Comparison of ENCODE assay signal across 19 cellular contexts in the genomic region with DNA sequence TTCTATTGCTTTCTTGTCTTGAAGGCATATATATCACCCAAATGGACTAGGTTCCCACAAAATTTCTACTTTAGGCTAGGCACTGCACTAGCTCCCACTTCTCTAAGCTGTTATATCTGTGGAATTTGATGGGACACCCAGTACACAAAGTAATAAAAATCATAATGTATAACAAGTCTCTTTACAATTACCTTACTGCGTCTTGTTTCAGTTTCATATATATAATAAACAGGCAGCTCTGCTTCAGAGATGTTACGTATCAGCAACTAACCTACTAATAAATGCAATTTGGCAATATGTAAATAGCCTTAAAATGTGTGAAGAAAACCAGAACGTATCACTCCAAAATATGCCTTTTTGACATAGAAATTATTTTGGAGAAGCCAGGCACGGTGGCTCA. TPM values are rescaled to one million over a fixed set of nuclear protein-coding genes. Genes with fewer than 3 reads are reported as not detected.
DNase-seq lines count a peak whose midpoint lies in the region; ATAC-seq and TF ChIP-seq lines count a peak whose summit lies in the region.
"Had no signal": no experiment of that assay in that cellular context is flagged by ENCODE, and none has a peak within 500 bp of the region (broad histone marks: within the 10 kb centered on the region; RNA-seq: fewer than 3 reads in every experiment).

No MANE protein-coding gene starts in this region.

- 84% methylated on average over 4 of the region's 4 CpGs for WGBS in hepatocyte (ENCODE audit: low lambda C conversion rate, missing lambda C conversion rate)
- 37 to 61% (median 53%) methylated on average over 4 of the region's 4 CpGs for WGBS in stomach, 5 donors

- H3K27ac ChIP-seq in PC-9 (peak overlapping the region; percentile 66), hepatocyte (peak overlapping the region; percentile 84), stomach (peak overlapping the region; percentile 54 to 84 (median 75))
- H3K27ac ChIP-seq: heart right ventricle, ovary had no signal

- H4K20me1 ChIP-seq in PC-9 (ENCODE audit: insufficient read depth) (no peaks in the 10 kb centered on the region), hepatocyte (ENCODE audit: insufficient read depth, poor library complexity, severe bottlenecking) (no peaks in the 10 kb centered on the region)

- TF ChIP-seq CTCF in PC-9 (conservative IDR thresholded peaks at IDR 0.05) (no peak), hepatocyte (IDR thresholded peaks at IDR 0.05; ENCODE audit: poor library complexity) (no peak), stomach (IDR thresholded peaks at IDR 0.05) (no peak)

- no peak for TF ChIP-seq EP300 in stomach (IDR thresholded peaks at IDR 0.05)

- H3K4me3 ChIP-seq in PC-9: 0 out of 2 replicates have a peak overlapping the region, but pooled peaks have one; percentile 23
- no peak overlapping the region for H3K4me3 ChIP-seq in hepatocyte
- peak overlapping the region in 2 of 4 donors; percentile 4 to 23 for H3K4me3 ChIP-seq in stomach
- H3K4me3 ChIP-seq: heart right ventricle, ovary had no signal

- peaks cover 25% of the 10 kb centered on the region; the same call in 1 of the 2 replicates for H3F3A ChIP-seq in PC-9 (ENCODE audit: insufficient read depth, low read depth)

- H2AFZ ChIP-seq in PC-9 (0 out of 2 replicates have a peak overlapping the region, but pooled peaks have one; percentile 6), hepatocyte (no peak overlapping the region)

- H3K4me3 Mint-ChIP-seq in activated naive CD8-positive, alpha-beta T cell treated with anti-CD3 and anti-CD28 coated beads, Interleukin-2, amount 50 U/mL, for 24 hours: peak overlapping the region; percentile 26
- no peak overlapping the region for H3K4me3 Mint-ChIP-seq in activated naive CD8-positive, alpha-beta T cell treated with anti-CD3 and anti-CD28 coated beads for 36 hours
- no peak overlapping the region for H3K4me3 Mint-ChIP-seq in activated CD4-positive, alpha-beta T cell treated with anti-CD3 and anti-CD28 coated beads for 36 hours
- H3K4me3 Mint-ChIP-seq: activated naive CD4-positive, alpha-beta T cell treated with anti-CD3 and anti-CD28 coated beads, Interleukin-2, amount 10 ng/mL, durations not matched to agents 7 days and 5 days; CD14-positive monocyte; T-helper 2 cell treated with Interferon-gamma antibody and Interleukin-4, amounts not matched to agents 5 μg/mL and 100 μg/mL, for 36 hours had no signal

- H3K4me1 Mint-ChIP-seq in activated naive CD8-positive, alpha-beta T cell treated with anti-CD3 and anti-CD28 coated beads, Interleukin-2, amount 50 U/mL, for 24 hours: peaks cover 3% of the 10 kb centered on the region
- H3K4me1 Mint-ChIP-seq in activated naive CD8-positive, alpha-beta T cell treated with anti-CD3 and anti-CD28 coated beads for 36 hours: peaks cover 5% of the 10 kb centered on the region
- peaks cover 5% of the 10 kb centered on the region for H3K4me1 Mint-ChIP-seq in activated CD4-positive, alpha-beta T cell treated with anti-CD3 and anti-CD28 coated beads for 36 hours
- H3K4me1 Mint-ChIP-seq: CD14-positive monocyte had no signal

- POLR2A ChIA-PET in PC-9 (lab: Charles Lee; ENCODE audit: unreplicated experiment): no interaction called here
- POLR2A ChIA-PET in activated CD4-positive, alpha-beta T cell treated with anti-CD3 and anti-CD28 coated beads for 36 hours (lab: Charles Lee): interaction anchor here (0.6 kb wide), 3 partner anchors 90 to 315 kb away, joined by 3 to 6 read pairs (median 6); no protein-coding TSS in a partner anchor

- H3K4me2 ChIP-seq in PC-9 (peak overlapping the region; percentile 55), hepatocyte (peak overlapping the region; percentile 61)

- no peaks in the 10 kb centered on the region for H3K27me3 ChIP-seq in PC-9 (ENCODE audit: insufficient read depth, low read depth)
- no peaks in the 10 kb centered on the region for H3K27me3 ChIP-seq in hepatocyte
- H3K27me3 ChIP-seq in stomach: no peaks in the 10 kb centered on the region
- H3K27me3 ChIP-seq: heart right ventricle, ovary had no signal

- no peak for TF ChIP-seq POLR2A in stomach (IDR thresholded peaks at IDR 0.05)

- peaks cover 6% of the 10 kb centered on the region for H3K9me3 Mint-ChIP-seq in activated naive CD8-positive, alpha-beta T cell treated with anti-CD3 and anti-CD28 coated beads, Interleukin-2, amount 50 U/mL, for 24 hours
- no peaks in the 10 kb centered on the region for H3K9me3 Mint-ChIP-seq in activated naive CD8-positive, alpha-beta T cell treated with anti-CD3 and anti-CD28 coated beads for 36 hours
- peaks cover 5% of the 10 kb centered on the region for H3K9me3 Mint-ChIP-seq in activated CD4-positive, alpha-beta T cell treated with anti-CD3 and anti-CD28 coated beads for 36 hours (ENCODE audit: low read depth)

- H3K9me3 ChIP-seq in PC-9 (ENCODE audit: insufficient read depth, low read depth) (no peaks in the 10 kb centered on the region; the same call in 1 of the 2 replicates), hepatocyte (ENCODE audit: low read depth) (no peaks in the 10 kb centered on the region), stomach (no peaks in the 10 kb centered on the region)
- H3K9me3 ChIP-seq: heart right ventricle, ovary had no signal

- no peak overlapping the region for H3K27ac Mint-ChIP-seq in activated naive CD8-positive, alpha-beta T cell treated with anti-CD3 and anti-CD28 coated beads, Interleukin-2, amount 50 U/mL, for 24 hours
- no peak overlapping the region for H3K27ac Mint-ChIP-seq in activated naive CD8-positive, alpha-beta T cell treated with anti-CD3 and anti-CD28 coated beads for 36 hours
- no peak overlapping the region for H3K27ac Mint-ChIP-seq in activated CD4-positive, alpha-beta T cell treated with anti-CD3 and anti-CD28 coated beads for 36 hours
- H3K27ac Mint-ChIP-seq: activated naive CD4-positive, alpha-beta T cell treated with anti-CD3 and anti-CD28 coated beads, Interleukin-2, amount 10 ng/mL, durations not matched to agents 7 days and 5 days; T-helper 2 cell treated with Interferon-gamma antibody and Interleukin-4, amounts not matched to agents 5 μg/mL and 100 μg/mL, for 36 hours had no signal

- no peaks in the 10 kb centered on the region for H3K36me3 ChIP-seq in PC-9 (ENCODE audit: low read depth)
- no peaks in the 10 kb centered on the region for H3K36me3 ChIP-seq in hepatocyte (replicated peaks; ENCODE audit: insufficient read depth, low read depth)
- H3K36me3 ChIP-seq in stomach: peaks cover 0 to 45% (median 40%) of the 10 kb centered on the region in 4 donors
- H3K36me3 ChIP-seq: ovary had no signal

- no peak for DNase-seq in activated naive CD8-positive, alpha-beta T cell treated with anti-CD3 and anti-CD28 coated beads, Interleukin-2, amount 50 U/mL, for 24 hours
- DNase-seq in activated naive CD8-positive, alpha-beta T cell treated with anti-CD3 and anti-CD28 coated beads for 36 hours: no peak
- DNase-seq in PC-9 (no peak), hepatocyte (ENCODE audit: low spot score) (no peak), stomach (no peak), DMS153 (lab: John Stamatoyannopoulos, UW) (no peak)
- no peak for DNase-seq in activated CD4-positive, alpha-beta T cell treated with anti-CD3 and anti-CD28 coated beads for 36 hours
- DNase-seq: 8988T; activated CD4-positive, alpha-beta T cell treated with anti-CD3 and anti-CD28 coated beads for 1 hour; activated naive CD4-positive, alpha-beta T cell treated with anti-CD3 and anti-CD28 coated beads, Interleukin-2, amount 10 ng/mL, durations not matched to agents 7 days and 5 days; heart right ventricle; kidney glomerular epithelial cell; NCI-H1694; NCI-H345; ovary; SHP77 treated with DMSO at 0.1 percent for 48 hours had no signal

- intact Hi-C loops in PC-9 (cut with micrococcal nuclease; ENCODE audit: unreplicated experiment): no loop called here
- intact Hi-C loops in stomach (cut with DNase I; ENCODE audit: low total_unique reads): no loop called here
- intact Hi-C loops in activated CD4-positive, alpha-beta T cell treated with anti-CD3 and anti-CD28 coated beads for 36 hours (cut with DNase I, micrococcal nuclease): no loop called here

- H3K9me2 ChIP-seq in PC-9 (ENCODE audit: insufficient read depth): no peaks in the 10 kb centered on the region
- H3K9me2 ChIP-seq in hepatocyte (replicated peaks; ENCODE audit: insufficient read depth): no peaks in the 10 kb centered on the region

- CTCF ChIA-PET in PC-9 (lab: Charles Lee): no interaction called here
- CTCF ChIA-PET in activated CD4-positive, alpha-beta T cell treated with anti-CD3 and anti-CD28 coated beads for 36 hours (lab: Charles Lee): no interaction called here

- H3K79me2 ChIP-seq in PC-9 (ENCODE audit: low read depth) (no peaks in the 10 kb centered on the region), hepatocyte (peaks cover 6% of the 10 kb centered on the region)

- ATAC-seq in activated naive CD8-positive, alpha-beta T cell treated with anti-CD3 and anti-CD28 coated beads, Interleukin-2, amount 50 U/mL, for 24 hours: no peak
- no peak for ATAC-seq in HG03025 (IDR thresholded peaks at IDR 0.05; ENCODE audit: low FRiP score, unreplicated experiment)
- no peak for ATAC-seq in activated CD4-positive, alpha-beta T cell treated with anti-CD3 and anti-CD28 coated beads for 36 hours
- ATAC-seq: heart right ventricle had no signal

- H3K4me1 ChIP-seq in PC-9 (replicated peaks; ENCODE audit: insufficient read depth) (peaks cover 23% of the 10 kb centered on the region), hepatocyte (ENCODE audit: insufficient read depth) (peaks cover 8% of the 10 kb centered on the region), stomach (peaks cover 0 to 29% (median 15%) of the 10 kb centered on the region in 4 donors)
- H3K4me1 ChIP-seq: heart right ventricle had no signal

- H3K36me3 Mint-ChIP-seq in activated naive CD8-positive, alpha-beta T cell treated with anti-CD3 and anti-CD28 coated beads, Interleukin-2, amount 50 U/mL, for 24 hours (ENCODE audit: low read depth): peaks cover 7% of the 10 kb centered on the region
- H3K36me3 Mint-ChIP-seq in activated naive CD8-positive, alpha-beta T cell treated with anti-CD3 and anti-CD28 coated beads for 36 hours: peaks cover 9% of the 10 kb centered on the region
- H3K36me3 Mint-ChIP-seq in activated CD4-positive, alpha-beta T cell treated with anti-CD3 and anti-CD28 coated beads for 36 hours (ENCODE audit: low read depth): peaks cover 4% of the 10 kb centered on the region

- no peaks in the 10 kb centered on the region for H3K27me3 Mint-ChIP-seq in activated naive CD8-positive, alpha-beta T cell treated with anti-CD3 and anti-CD28 coated beads, Interleukin-2, amount 50 U/mL, for 24 hours
- no peaks in the 10 kb centered on the region for H3K27me3 Mint-ChIP-seq in activated naive CD8-positive, alpha-beta T cell treated with anti-CD3 and anti-CD28 coated beads for 36 hours
- no peaks in the 10 kb centered on the region for H3K27me3 Mint-ChIP-seq in activated CD4-positive, alpha-beta T cell treated with anti-CD3 and anti-CD28 coated beads for 36 hours
- H3K27me3 Mint-ChIP-seq: activated naive CD4-positive, alpha-beta T cell treated with anti-CD3 and anti-CD28 coated beads, Interleukin-2, amount 10 ng/mL, durations not matched to agents 7 days and 5 days had no signal

- no TSS peak for BruUV-seq in PC-9 (replicated peaks; lab: Mats Ljungman, UMichigan)

RNA-seq across cellular contexts. Expression of gene UGDH, which starts 42.0 kb away (rescaled TPM):
- total RNA-seq in activated naive CD8-positive, alpha-beta T cell treated with anti-CD3 and anti-CD28 coated beads for 36 hours: 10 to 100 TPM; 29.7 to 34.8 TPM
- total RNA-seq in PC-9 (2021) (88.6 and 98.5 TPM in 2 replicates), hepatocyte (337 and 374 TPM in 2 replicates), stomach (100 to 1,000 TPM in 2 of 5 donors, 10 to 100 TPM in 3; 26.3 to 161 (median 95.0) TPM)
- polyA plus RNA-seq in hepatocyte (192 and 223 TPM in 2 replicates), stomach (10 to 100 TPM; 14.6 to 30.2 (median 24.2) TPM)
- 10 to 100 TPM; 30.2 to 31.3 TPM for total RNA-seq in activated CD4-positive, alpha-beta T cell treated with anti-CD3 and anti-CD28 coated beads for 36 hours
